7 cellular contexts compared by ENCODE assay signal in the genomic region with DNA sequence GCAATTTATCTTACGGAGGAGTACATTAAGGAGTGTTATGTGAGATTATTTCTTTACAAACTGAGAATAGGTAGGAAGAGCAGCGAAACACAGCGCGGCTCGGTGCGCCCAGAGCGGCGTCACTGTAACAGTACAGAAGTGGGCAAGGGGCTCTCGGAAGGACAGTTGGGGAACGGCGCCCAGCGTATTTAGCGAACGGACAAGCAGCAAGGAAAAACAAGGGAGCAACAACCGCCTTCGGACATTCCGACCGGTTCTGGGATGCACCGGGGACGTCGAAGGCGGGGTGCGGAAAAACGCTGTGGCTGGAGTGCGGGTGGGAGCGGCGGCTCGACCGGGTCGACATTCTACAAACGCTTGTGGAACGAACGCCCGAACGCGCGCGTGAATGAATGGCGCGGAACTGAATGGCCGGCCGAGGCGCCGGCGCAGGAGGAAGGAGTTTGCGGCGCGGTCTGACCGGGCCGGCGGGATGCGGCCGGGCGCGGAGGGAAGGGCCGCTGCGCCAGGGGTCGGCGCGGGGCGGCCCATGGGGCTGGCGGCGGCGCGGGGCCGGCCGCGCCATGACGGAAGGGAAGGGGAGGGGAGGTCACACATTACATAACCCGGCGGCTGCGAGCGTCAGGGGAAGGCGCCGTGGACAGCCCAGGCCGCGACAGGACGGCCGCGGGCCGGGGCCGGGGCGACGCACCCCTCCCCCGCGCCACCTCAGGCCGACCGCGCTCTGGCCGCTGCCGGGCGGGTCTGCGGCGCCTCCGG.
DNase-seq lines count a peak whose midpoint lies in the region; ATAC-seq and TF ChIP-seq lines count a peak whose summit lies in the region.

No MANE protein-coding gene starts in this region.

- TF ChIP-seq POLR2A in GM18505 (IDR thresholded peaks at IDR 0.05; ENCODE audit: borderline replicate concordance, extremely low read depth, insufficient read depth, insufficient read length): peak; percentile 8

- H3K36me3 ChIP-seq in effector memory CD4-positive, alpha-beta T cell (ENCODE audit: control insufficient read depth, insufficient read depth, low read length): no peaks in the 10 kb centered on the region

- ATAC-seq in GM18505 (IDR thresholded peaks at IDR 0.05; ENCODE audit: unreplicated experiment): peak; percentile 33
- peak; percentile 37 for ATAC-seq in HG02588 (IDR thresholded peaks at IDR 0.05; ENCODE audit: unreplicated experiment)

- peak overlapping the region; percentile 71 for H3K4me3 ChIP-seq in effector memory CD4-positive, alpha-beta T cell (ENCODE audit: insufficient read depth, low read depth, low read length, poor library complexity, severe bottlenecking)

- no peaks in the 10 kb centered on the region for H3K9me3 ChIP-seq in effector memory CD4-positive, alpha-beta T cell (ENCODE audit: control insufficient read depth, low read length)

- no peaks in the 10 kb centered on the region for H3K27me3 ChIP-seq in effector memory CD4-positive, alpha-beta T cell (replicated peaks; ENCODE audit: control insufficient read depth, insufficient read depth, low read length, poor library complexity, severe bottlenecking)

- peak overlapping the region; percentile 83 for H3K27ac ChIP-seq in effector memory CD4-positive, alpha-beta T cell (ENCODE audit: insufficient read depth, low read length, poor library complexity, severe bottlenecking)

- peak; percentile 20 for DNase-seq in NCI-H1105 treated with DMSO at 0.1 percent for 48 hours (lab: John Stamatoyannopoulos, UW)
- DNase-seq in activated CD4-positive, alpha-beta T cell treated with anti-CD3 and anti-CD28 coated beads, Interleukin-2, amount 50 U/mL, for 48 hours: peak; percentile 41 to 55
- peak; percentile 29 to 61 (median 44) for DNase-seq in effector memory CD4-positive, alpha-beta T cell
- peak; percentile 64 for DNase-seq in medulla oblongata (ENCODE audit: extremely low spot score)
- DNase-seq in stimulated activated CD8-positive, alpha-beta memory T cell treated with anti-CD3 and anti-CD28 coated beads, Interleukin-15, amount 100 ng/mL, for 24 hours (ENCODE audit: low read depth): peak; percentile 13

- H3K4me1 ChIP-seq in effector memory CD4-positive, alpha-beta T cell (ENCODE audit: control insufficient read depth, insufficient read depth, low read length, poor library complexity, severe bottlenecking): peaks cover 3% of the 10 kb centered on the region

Comparison
In these comparisons a context has a peak if more than half of its experiments do, and no peak if none do; other contexts are left out.
1. Peak in every context shown above with its lines: DNase-seq, ATAC-seq, H3K4me3 ChIP-seq and H3K27ac ChIP-seq.
2. DNase-seq: peak in every context shown above with its lines; median percentile 64 in medulla oblongata; 48 in activated CD4-positive, alpha-beta T cell treated with anti-CD3 and anti-CD28 coated beads, Interleukin-2, amount 50 U/mL, for 48 hours; 44 in effector memory CD4-positive, alpha-beta T cell; 20 in NCI-H1105 treated with DMSO at 0.1 percent for 48 hours; 13 in stimulated activated CD8-positive, alpha-beta memory T cell treated with anti-CD3 and anti-CD28 coated beads, Interleukin-15, amount 100 ng/mL, for 24 hours.